14 cellular contexts compared by ENCODE assay signal in the genomic region with DNA sequence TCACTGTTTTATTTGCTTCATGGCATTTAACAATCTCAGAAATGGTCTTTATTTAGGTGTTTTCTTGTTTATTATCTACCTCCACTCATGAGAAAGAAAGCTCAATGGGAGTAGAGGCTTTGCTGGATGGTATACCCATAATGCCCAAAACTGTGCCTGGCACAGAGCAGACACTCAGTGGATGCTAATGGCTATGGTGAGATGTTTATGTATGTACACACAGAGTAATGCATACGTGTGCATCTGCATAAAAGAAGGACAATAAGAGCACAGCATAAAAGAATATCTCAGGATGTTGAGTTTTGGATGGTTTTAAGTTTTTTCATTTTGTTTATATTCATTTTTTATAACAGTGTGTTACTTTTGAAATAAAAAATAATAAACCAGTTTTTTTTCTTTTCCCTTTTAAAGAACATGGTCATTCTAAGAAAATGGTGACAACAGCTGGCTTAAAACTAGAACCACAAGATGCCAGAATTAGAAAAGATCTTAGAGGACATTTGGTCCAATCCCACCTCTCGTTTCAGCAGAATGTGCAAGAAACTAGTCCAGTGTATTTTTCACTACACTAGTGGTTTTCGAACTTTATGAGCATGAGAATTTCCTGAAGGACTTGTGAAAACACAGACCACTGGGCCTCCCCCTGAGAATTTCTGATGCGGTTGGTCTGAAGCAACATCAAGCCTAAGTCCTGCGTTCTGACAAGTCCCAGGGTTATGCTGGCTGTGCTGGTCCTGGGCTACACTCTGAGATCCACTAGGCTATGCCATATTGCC.
DNase-seq lines count a peak whose midpoint lies in the region; ATAC-seq and TF ChIP-seq lines count a peak whose summit lies in the region.
"Had no signal": no experiment of that assay in that cellular context is flagged by ENCODE, and none has a peak within 500 bp of the region (broad histone marks: within the 10 kb centered on the region; RNA-seq: fewer than 3 reads in every experiment).

No MANE protein-coding gene starts in this region.

- H3K9me3 Mint-ChIP-seq in memory B cell, result no peaks in the 10 kb centered on the region
- H3K9me3 Mint-ChIP-seq: activated CD4-positive, alpha-beta T cell treated with anti-CD3 and anti-CD28 coated beads, Interleukin-2, amount 10 ng/mL, durations not matched to agents 7 days and 5 days; CD14-positive monocyte had no signal

- no peak overlapping the region for H3K4me3 Mint-ChIP-seq in memory B cell
- H3K4me3 Mint-ChIP-seq: activated CD4-positive, alpha-beta T cell treated with anti-CD3 and anti-CD28 coated beads, Interleukin-2, amount 10 ng/mL, durations not matched to agents 7 days and 5 days; CD14-positive monocyte had no signal

- in situ Hi-C loops in GM13976 (cut with MboI; ENCODE audit: low sequenced_read_pairs, unreplicated experiment), result no loop called here

- peaks cover 17% of the 10 kb centered on the region for H3K4me1 Mint-ChIP-seq in memory B cell

- peak; percentile 64 for ATAC-seq in GM19351 (IDR thresholded peaks at IDR 0.05; ENCODE audit: unreplicated experiment)
- peak; percentile 60 for ATAC-seq in HG03378 (IDR thresholded peaks at IDR 0.05; ENCODE audit: unreplicated experiment)
- no peak for ATAC-seq in memory B cell (ENCODE audit: low read depth)
- ATAC-seq: left ventricle myocardium superior had no signal

- H3K36me3 Mint-ChIP-seq in memory B cell, result peaks cover 4% of the 10 kb centered on the region

- no peaks in the 10 kb centered on the region for H3K27me3 Mint-ChIP-seq in memory B cell
- H3K27me3 Mint-ChIP-seq: activated CD4-positive, alpha-beta T cell treated with anti-CD3 and anti-CD28 coated beads, Interleukin-2, amount 10 ng/mL, durations not matched to agents 7 days and 5 days had no signal

- TF ChIP-seq CTCF in GM13976 (IDR thresholded peaks at IDR 0.05; ENCODE audit: borderline replicate concordance, control extremely low read depth, extremely low read depth, insufficient read depth, missing control alignments), result no peak

- peak; percentile 52 for DNase-seq in GM13976 (ENCODE audit: low spot score)
- no peak for DNase-seq in memory B cell (ENCODE audit: low spot score in 2 of 2)
- DNase-seq in NCI-H524 treated with DMSO at 0.1 percent for 48 hours (lab: John Stamatoyannopoulos, UW), result no peak
- no peak for DNase-seq in HPDE6-E6E7 (ENCODE audit: extremely low spot score)
- no peak for DNase-seq in superior temporal gyrus (ENCODE audit: extremely low spot score)
- DNase-seq: activated CD4-positive, alpha-beta T cell treated with anti-CD3 and anti-CD28 coated beads, Interleukin-2, amount 10 ng/mL, durations not matched to agents 7 days and 5 days; activated gamma-delta T cell; central memory CD4-positive, alpha-beta T cell; GOT3; left ventricle myocardium superior; NCI-H1048 had no signal

- H3K27ac Mint-ChIP-seq in memory B cell, result peak overlapping the region; percentile 28
- H3K27ac Mint-ChIP-seq: activated CD4-positive, alpha-beta T cell treated with anti-CD3 and anti-CD28 coated beads, Interleukin-2, amount 10 ng/mL, durations not matched to agents 7 days and 5 days had no signal
